9 cellular contexts compared by ENCODE assay signal in genomic region chr5:78920604-78921003, GRCh38.
DNase-seq lines count a peak whose midpoint lies in the region; ATAC-seq and TF ChIP-seq lines count a peak whose summit lies in the region.
"Had no signal": no experiment of that assay in that cellular context is flagged by ENCODE, and none has a peak within 500 bp of the region (broad histone marks: within the 10 kb centered on the region; RNA-seq: fewer than 3 reads in every experiment).

No MANE protein-coding gene starts in this region.

- H3K36me3 ChIP-seq in BE2C (no peaks in the 10 kb centered on the region), kidney epithelial cell (ENCODE audit: control insufficient read depth, insufficient read depth, low read length) (no peaks in the 10 kb centered on the region), gastrocnemius medialis (no peaks in the 10 kb centered on the region)

- ATAC-seq in HG03175 (IDR thresholded peaks at IDR 0.05; ENCODE audit: unreplicated experiment), result no peak
- no peak for ATAC-seq in gastrocnemius medialis

- H3K27ac ChIP-seq in gastrocnemius medialis, result no peak overlapping the region

- DNase-seq in BE2C (peak; percentile 21), HT-29 (ENCODE audit: low spot score) (peak; percentile 16), astrocyte of the cerebellum (ENCODE audit: low read depth) (no peak), kidney epithelial cell (ENCODE audit: low read depth) (no peak), SKM-1 treated with dmso at 0.1 percent for 144 hours (lab: John Stamatoyannopoulos, UW; ENCODE audit: unreplicated experiment) (no peak), gastrocnemius medialis (no peak), NAMALWA (ENCODE audit: low spot score) (no peak)
- DNase-seq: Karpas-422 had no signal

- TF ChIP-seq POLR2A in gastrocnemius medialis (IDR thresholded peaks at IDR 0.05), result no peak

- H3K9me3 ChIP-seq in BE2C, result no peaks in the 10 kb centered on the region
- no peaks in the 10 kb centered on the region for H3K9me3 ChIP-seq in gastrocnemius medialis

- intact Hi-C loops in gastrocnemius medialis (cut with DNase I; ENCODE audit: low total_unique reads), result no loop called here

- in situ Hi-C loops in astrocyte of the cerebellum (cut with HindIII; ENCODE audit: low sequenced_read_pairs) (no loop called here), gastrocnemius medialis (cut with MboI; ENCODE audit: low sequenced_read_pairs in 4 of 4) (no loop called here)

- TF ChIP-seq CTCF in BE2C (IDR thresholded peaks at IDR 0.05; ENCODE audit: low read depth, low read length) (peak; percentile 57), astrocyte of the cerebellum (IDR thresholded peaks at IDR 0.05; ENCODE audit: low read depth, low read length, missing control alignments) (peak; percentile 56), kidney epithelial cell (IDR thresholded peaks at IDR 0.05; ENCODE audit: insufficient read depth, low read length, poor library complexity, severe bottlenecking) (peak; percentile 12), gastrocnemius medialis (IDR thresholded peaks at IDR 0.05 in 4 of 5, conservative IDR thresholded peaks at IDR 0.05 in 1 of 5) (peak in 1 of 5 experiments; percentile 11)

- H3K4me1 ChIP-seq in BE2C (peaks cover 4% of the 10 kb centered on the region; the same call in 1 of the 2 replicates), gastrocnemius medialis (no peaks in the 10 kb centered on the region)

- H3K4me3 ChIP-seq in BE2C (ENCODE audit: low read depth, low read length) (no peak overlapping the region), astrocyte of the cerebellum (ENCODE audit: low read depth, low read length) (no peak overlapping the region), kidney epithelial cell (ENCODE audit: low read depth, low read length) (no peak overlapping the region), gastrocnemius medialis (no peak overlapping the region)

- no peaks in the 10 kb centered on the region for H3K27me3 ChIP-seq in BE2C
- H3K27me3 ChIP-seq in kidney epithelial cell (ENCODE audit: control insufficient read depth, insufficient read depth, low read length), result no peaks in the 10 kb centered on the region
- no peaks in the 10 kb centered on the region for H3K27me3 ChIP-seq in gastrocnemius medialis

Comparison
In these comparisons a context has a peak if more than half of its experiments do, and no peak if none do; other contexts are left out.
1. DNase-seq: peak in BE2C (single experiment) and HT-29 (single experiment); none in astrocyte of the cerebellum (single experiment), kidney epithelial cell (single experiment), SKM-1 treated with dmso at 0.1 percent for 144 hours (single experiment), gastrocnemius medialis (0 of 2) and NAMALWA (single experiment).